In genomic region chr1:37839676-37840075, GRCh38 we compare ENCODE assay signal across 18 cellular contexts.
"Had no signal": no experiment of that assay in that cellular context is flagged by ENCODE, and none has a peak within 500 bp of the region (broad histone marks: within the 10 kb centered on the region; RNA-seq: fewer than 3 reads in every experiment).

No MANE protein-coding gene starts in this region.

- H3K4me3 Mint-ChIP-seq: mesothelial cell of epicardium; naive thymus-derived CD4-positive, alpha-beta T cell; nephron; stimulated activated naive CD8-positive, alpha-beta T cell treated with anti-CD3 and anti-CD28 coated beads, Interleukin-15, amount 100 ng/mL, for 72 hours; type B pancreatic cell had no signal

- ATAC-seq: naive thymus-derived CD4-positive, alpha-beta T cell; psoas muscle; right lobe of liver; stimulated activated naive CD8-positive, alpha-beta T cell treated with anti-CD3 and anti-CD28 coated beads, Interleukin-15, amount 100 ng/mL, for 72 hours had no signal

- H3K4me1 ChIP-seq: psoas muscle, suprapubic skin, thyroid gland had no signal

- H3K27ac Mint-ChIP-seq: mesothelial cell of epicardium; naive thymus-derived CD4-positive, alpha-beta T cell; nephron; stimulated activated naive CD8-positive, alpha-beta T cell treated with anti-CD3 and anti-CD28 coated beads, Interleukin-15, amount 100 ng/mL, for 72 hours; type B pancreatic cell had no signal

- H3K27me3 Mint-ChIP-seq: naive thymus-derived CD4-positive, alpha-beta T cell; stimulated activated naive CD8-positive, alpha-beta T cell treated with anti-CD3 and anti-CD28 coated beads, Interleukin-15, amount 100 ng/mL, for 72 hours; type B pancreatic cell had no signal

- H3K4me1 Mint-ChIP-seq: mesothelial cell of epicardium, nephron had no signal

- H3K27ac ChIP-seq: ovary, psoas muscle, right lobe of liver, suprapubic skin, thyroid gland had no signal

- H3K36me3 ChIP-seq: ovary had no signal

- H3K9me3 Mint-ChIP-seq: mesothelial cell of epicardium; naive thymus-derived CD4-positive, alpha-beta T cell; nephron; stimulated activated naive CD8-positive, alpha-beta T cell treated with anti-CD3 and anti-CD28 coated beads, Interleukin-15, amount 100 ng/mL, for 72 hours; type B pancreatic cell had no signal

- H3K27me3 ChIP-seq: ovary, right lobe of liver, suprapubic skin, thyroid gland had no signal

- DNase-seq: cortex of kidney; mesenchymal stem cell; naive thymus-derived CD4-positive, alpha-beta T cell; occipital lobe; ovary; posterior cingulate gyrus; psoas muscle; right lobe of liver; small intestine; stimulated activated CD4-positive, alpha-beta T cell treated with anti-CD3 and anti-CD28 coated beads, Interleukin-15, amount 100 ng/mL, for 24 hours; stimulated activated CD4-positive, alpha-beta T cell treated with anti-CD3 and anti-CD28 coated beads, Interleukin-2, amount 100 ng/mL, for 48 hours; stimulated activated naive CD4-positive, alpha-beta T cell; stimulated activated naive CD8-positive, alpha-beta T cell treated with anti-CD3 and anti-CD28 coated beads, Interleukin-15, amount 100 ng/mL, for 72 hours; thyroid gland had no signal

- H3K9me3 ChIP-seq: ovary, psoas muscle, right lobe of liver, suprapubic skin, thyroid gland had no signal

- H3K4me3 ChIP-seq: ovary, psoas muscle, right lobe of liver, suprapubic skin, thyroid gland had no signal
